ENCODE assay signal across 18 cellular contexts in the genomic region with DNA sequence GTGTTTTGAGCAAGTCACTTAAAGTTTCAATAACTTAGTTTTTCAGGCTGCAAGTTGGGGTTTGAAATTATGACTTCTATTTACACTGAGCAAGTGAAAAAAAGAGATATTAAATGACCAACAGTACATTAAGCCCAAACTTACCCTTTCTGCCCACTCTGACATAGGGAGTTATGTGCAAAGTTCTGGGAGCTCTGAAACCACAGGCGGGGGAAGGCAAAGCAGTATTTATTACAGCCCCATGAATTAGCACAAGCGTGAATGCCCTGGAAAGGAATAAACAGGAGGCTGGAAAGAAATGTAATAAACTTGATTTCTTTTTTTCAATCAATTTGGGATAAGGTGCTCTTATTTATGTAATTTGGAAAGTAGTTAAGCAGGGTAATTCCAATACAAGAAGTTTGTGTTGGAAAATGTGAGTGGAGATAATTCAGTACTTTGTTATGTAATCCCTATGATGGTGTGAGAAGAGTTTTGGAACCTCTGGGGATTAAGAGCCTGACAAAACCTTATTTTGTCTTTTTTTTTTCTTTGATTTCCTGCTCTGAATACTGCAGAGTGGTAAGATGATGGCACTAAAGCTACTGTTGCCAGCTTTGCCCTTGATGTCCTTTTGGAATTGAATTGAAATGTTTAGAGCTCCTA.
DNase-seq lines count a peak whose midpoint lies in the region; ATAC-seq, FAIRE-seq and TF ChIP-seq lines count a peak whose summit lies in the region.
"Had no signal": no experiment of that assay in that cellular context is flagged by ENCODE, and none has a peak within 500 bp of the region (broad histone marks: within the 10 kb centered on the region; RNA-seq: fewer than 3 reads in every experiment).

No MANE protein-coding gene starts in this region.

- WGBS in pancreas, 2 donors, result 88 to 92% methylated on average over 2 of the region's 2 CpGs

- H3K9me3 Mint-ChIP-seq in CD4-positive, alpha-beta memory T cell, result no peaks in the 10 kb centered on the region
- H3K9me3 Mint-ChIP-seq in CD8-positive, alpha-beta memory T cell, result no peaks in the 10 kb centered on the region
- H3K9me3 Mint-ChIP-seq: dendritic cell treated with granulocyte-macrophage colony-stimulating factor and Interleukin-4, amounts not matched to agents 40 ng/mL and 50 ng/mL, for 4 days had no signal

- H3K27me3 ChIP-seq in CD4-positive, alpha-beta memory T cell (ENCODE audit: insufficient read depth, low read length), result no peaks in the 10 kb centered on the region
- H3K27me3 ChIP-seq in ascending aorta (no peaks in the 10 kb centered on the region), skeletal muscle tissue (ENCODE audit: control insufficient read depth in 3 of 3, insufficient read depth in 3 of 3, low read length in 3 of 3) (no peaks in the 10 kb centered on the region), pancreas (no peaks in the 10 kb centered on the region)
- H3K27me3 ChIP-seq in CD8-positive, alpha-beta memory T cell (ENCODE audit: insufficient read depth, low read length, poor library complexity, severe bottlenecking), result no peaks in the 10 kb centered on the region

- H3K4me1 Mint-ChIP-seq in CD4-positive, alpha-beta memory T cell, result peaks cover 31 to 82% (median 51%) of the 10 kb centered on the region in 4 donors
- H3K4me1 Mint-ChIP-seq in CD8-positive, alpha-beta memory T cell, result peaks cover 56 to 80% (median 78%) of the 10 kb centered on the region in 3 donors

- POLR2A ChIA-PET in CD4-positive, alpha-beta memory T cell (lab: Charles Lee; ENCODE audit: partially characterized antibody), result interaction anchor here (1.2 to 1.4 kb wide), 2 partner anchors 14 to 222 kb away, joined by 3 to 4 read pairs; no protein-coding TSS in a partner anchor
- POLR2A ChIA-PET in CD8-positive, alpha-beta memory T cell (lab: Charles Lee), result no interaction called here

- no peak for DNase-seq in CD4-positive, alpha-beta memory T cell
- no peak for DNase-seq in ascending aorta (ENCODE audit: low spot score in 2 of 2)
- DNase-seq in left kidney (ENCODE audit: low read depth, low spot score), result peak; percentile 9
- DNase-seq in CD8-positive, alpha-beta memory T cell, result no peak
- no peak for DNase-seq in effector CD4-positive, alpha-beta T cell
- no peak for DNase-seq in pancreas
- DNase-seq in middle frontal gyrus (ENCODE audit: extremely low spot score, low spot score), result no peak
- DNase-seq: activated CD8-positive, alpha-beta memory T cell treated with anti-CD3 and anti-CD28 coated beads, Interleukin-2, amount 50 U/mL, for 4 hours; mesendoderm; NCI-H446 treated with DMSO at 0.1 percent for 48 hours; stimulated activated naive CD4-positive, alpha-beta T cell treated with Interleukin-2 at 50 U/mL for 16 hours; T-helper 1 cell had no signal

- CTCF ChIA-PET in CD4-positive, alpha-beta memory T cell (lab: Charles Lee; ENCODE audit: partially characterized antibody), result interaction anchor here (0.7 to 1.1 kb wide), 3 partner anchors 10 to 39 kb away, joined by 3 to 5 read pairs (median 3); no protein-coding TSS in a partner anchor
- CTCF ChIA-PET in CD8-positive, alpha-beta memory T cell (lab: Charles Lee), result no interaction called here

- ATAC-seq in pancreas, result no peak
- ATAC-seq: Panc1 had no signal

- no peaks in the 10 kb centered on the region for H3K9me3 ChIP-seq in CD4-positive, alpha-beta memory T cell (ENCODE audit: control insufficient read depth in 1 of 2, low read length in 2 of 2)
- H3K9me3 ChIP-seq in ascending aorta (no peaks in the 10 kb centered on the region), skeletal muscle tissue (ENCODE audit: control insufficient read depth in 3 of 3, low read length in 3 of 3) (no peaks in the 10 kb centered on the region), pancreas (no peaks in the 10 kb centered on the region)
- no peaks in the 10 kb centered on the region for H3K9me3 ChIP-seq in CD8-positive, alpha-beta memory T cell (ENCODE audit: low read length)
- H3K9me3 ChIP-seq: prostate gland had no signal

- H3K36me3 ChIP-seq in CD4-positive, alpha-beta memory T cell (ENCODE audit: insufficient read depth, low read length), result no peaks in the 10 kb centered on the region
- H3K36me3 ChIP-seq in ascending aorta (no peaks in the 10 kb centered on the region), skeletal muscle tissue (ENCODE audit: control insufficient read depth in 3 of 3, insufficient read depth in 3 of 3, low read length in 3 of 3) (no peaks in the 10 kb centered on the region), pancreas (no peaks in the 10 kb centered on the region)
- H3K36me3 ChIP-seq in CD8-positive, alpha-beta memory T cell (ENCODE audit: insufficient read depth, low read length), result no peaks in the 10 kb centered on the region
- H3K36me3 ChIP-seq: prostate gland had no signal

- H3K27ac ChIP-seq in CD4-positive, alpha-beta memory T cell (ENCODE audit: low read depth, low read length), result no peak overlapping the region
- peak overlapping the region; percentile 69 to 75 for H3K27ac ChIP-seq in ascending aorta
- peak overlapping the region; percentile 59 for H3K27ac ChIP-seq in skeletal muscle tissue (ENCODE audit: low read depth, low read length)
- H3K27ac ChIP-seq in CD8-positive, alpha-beta memory T cell (ENCODE audit: low read depth, low read length), result no peak overlapping the region
- peak overlapping the region in 1 of 4 donors; percentile 60 for H3K27ac ChIP-seq in pancreas
- H3K27ac ChIP-seq: prostate gland had no signal

- H3K36me3 Mint-ChIP-seq in CD4-positive, alpha-beta memory T cell, result peaks cover 21 to 41% of the 10 kb centered on the region in 2 donors
- H3K36me3 Mint-ChIP-seq in CD8-positive, alpha-beta memory T cell, result peaks cover 0 to 27% (median 6%) of the 10 kb centered on the region in 3 donors

- TF ChIP-seq CTCF in ascending aorta (IDR thresholded peaks at IDR 0.05) (no peak), pancreas (IDR thresholded peaks at IDR 0.05) (no peak)

- no peak for FAIRE-seq in pancreas (lab: Jason Lieb, UNC)
- FAIRE-seq: D721Med, GM18507 had no signal

- peaks cover 23% of the 10 kb centered on the region for H3K4me1 ChIP-seq in CD4-positive, alpha-beta memory T cell (ENCODE audit: insufficient read depth, low read length)
- H3K4me1 ChIP-seq in ascending aorta (peaks cover 11 to 20% of the 10 kb centered on the region in 2 donors), skeletal muscle tissue (ENCODE audit: control insufficient read depth in 3 of 3, insufficient read depth in 3 of 3, low read length in 3 of 3) (peaks cover 0 to 10% (median 0%) of the 10 kb centered on the region in 3 donors), pancreas (no peaks in the 10 kb centered on the region)
- H3K4me1 ChIP-seq in CD8-positive, alpha-beta memory T cell (ENCODE audit: insufficient read depth, low read length), result no peaks in the 10 kb centered on the region
- H3K4me1 ChIP-seq: prostate gland had no signal

- intact Hi-C loops in CD4-positive, alpha-beta memory T cell (cut with micrococcal nuclease), result no loop called here
- intact Hi-C loops in ascending aorta (cut with DNase I) (loop anchor here (5.0 to 10.0 kb wide), 3 partner anchors 216 to 1042 kb away; a partner anchor contains a TSS), pancreas (cut with DNase I) (no loop called here)

- no peak overlapping the region for H3K4me3 ChIP-seq in CD4-positive, alpha-beta memory T cell (ENCODE audit: low read length in 2 of 2)
- H3K4me3 ChIP-seq in ascending aorta (no peak overlapping the region), skeletal muscle tissue (ENCODE audit: low read length in 3 of 3) (peak overlapping the region in 1 of 3 donors; percentile 35), pancreas (no peak overlapping the region)
- H3K4me3 ChIP-seq in CD8-positive, alpha-beta memory T cell (ENCODE audit: low read length), result no peak overlapping the region
- H3K4me3 ChIP-seq: prostate gland had no signal

- H3K27ac Mint-ChIP-seq in CD4-positive, alpha-beta memory T cell, result peak overlapping the region in 4 of 7 donors; percentile 1 to 61 (median 18)
- peak overlapping the region in 2 of 8 donors; percentile 8 to 64 for H3K27ac Mint-ChIP-seq in CD8-positive, alpha-beta memory T cell
- H3K27ac Mint-ChIP-seq: dendritic cell treated with granulocyte-macrophage colony-stimulating factor and Interleukin-4, amounts not matched to agents 40 ng/mL and 50 ng/mL, for 4 days had no signal

- no peak overlapping the region for H3K4me3 Mint-ChIP-seq in CD4-positive, alpha-beta memory T cell
- no peak overlapping the region for H3K4me3 Mint-ChIP-seq in CD8-positive, alpha-beta memory T cell
- H3K4me3 Mint-ChIP-seq: dendritic cell treated with granulocyte-macrophage colony-stimulating factor and Interleukin-4, amounts not matched to agents 40 ng/mL and 50 ng/mL, for 4 days had no signal

- H3K27me3 Mint-ChIP-seq in CD4-positive, alpha-beta memory T cell, result no peaks in the 10 kb centered on the region
- no peaks in the 10 kb centered on the region for H3K27me3 Mint-ChIP-seq in CD8-positive, alpha-beta memory T cell
- H3K27me3 Mint-ChIP-seq: dendritic cell treated with granulocyte-macrophage colony-stimulating factor and Interleukin-4, amounts not matched to agents 40 ng/mL and 50 ng/mL, for 4 days had no signal

- H3K9ac ChIP-seq in skeletal muscle tissue (ENCODE audit: low read depth in 1 of 3, low read length in 3 of 3), result no peak overlapping the region

Comparison
In these comparisons a context has a peak if more than half of its experiments do, and no peak if none do; other contexts are left out.
1. H3K27ac ChIP-seq: peak in ascending aorta (2 of 2) and skeletal muscle tissue (single experiment); none in CD4-positive, alpha-beta memory T cell (single experiment) and CD8-positive, alpha-beta memory T cell (single experiment).